Comparison of ENCODE assay signal across 27 cellular contexts in genomic region chr12:19457561-19457960, GRCh38. TPM values are rescaled to one million over a fixed set of nuclear protein-coding genes. Genes with fewer than 3 reads are reported as not detected.
DNase-seq lines count a peak whose midpoint lies in the region; ATAC-seq and TF ChIP-seq lines count a peak whose summit lies in the region.
"Had no signal": no experiment of that assay in that cellular context is flagged by ENCODE, and none has a peak within 500 bp of the region (broad histone marks: within the 10 kb centered on the region; RNA-seq: fewer than 3 reads in every experiment).

No MANE protein-coding gene starts in this region.

- no peaks in the 10 kb centered on the region for H3K27me3 ChIP-seq in CD4-positive, alpha-beta T cell (ENCODE audit: control insufficient read depth, insufficient read depth, low read length)
- H3K27me3 ChIP-seq in DOHH2 (ENCODE audit: control insufficient read depth, low read length) (no peaks in the 10 kb centered on the region), H9 (ENCODE audit: insufficient read depth, low read length) (no peaks in the 10 kb centered on the region; the same call in 1 of the 2 replicates)
- H3K27me3 ChIP-seq: BLaER1 had no signal

- H3K4ac ChIP-seq in H9 (ENCODE audit: low read depth, low read length) = no peak overlapping the region

- no peak overlapping the region for H3T11ph ChIP-seq in H9 (ENCODE audit: low read length)

- H4K20me1 ChIP-seq in DOHH2 (ENCODE audit: control insufficient read depth, insufficient read depth, low read depth, low read length) (peaks cover 16% of the 10 kb centered on the region), H9 (ENCODE audit: control insufficient read depth, insufficient read depth, insufficient read length) (no peaks in the 10 kb centered on the region)

- no peak overlapping the region for H3K18ac ChIP-seq in H9 (ENCODE audit: insufficient read length, low read depth, low read length)

- peak overlapping the region; percentile 79 for H3K27ac Mint-ChIP-seq in CD4-positive, alpha-beta T cell
- peak overlapping the region in 2 of 3 experiments; percentile 30 to 78; a peak in 3 of 7 replicates for H3K27ac Mint-ChIP-seq in H9
- H3K27ac Mint-ChIP-seq in central memory CD8-positive, alpha-beta T cell (ENCODE audit: low read depth) = peak overlapping the region; percentile 19
- H3K27ac Mint-ChIP-seq: activated naive CD8-positive, alpha-beta T cell treated with anti-CD3 and anti-CD28 coated beads, Interleukin-2, amount 10 ng/mL, durations not matched to agents 7 days and 5 days; dendritic cell treated with granulocyte-macrophage colony-stimulating factor and Interleukin-4, amounts not matched to agents 40 ng/mL and 50 ng/mL, for 4 days; T-helper 17 cell had no signal

- H2BK12ac ChIP-seq in H9 (ENCODE audit: insufficient read length, low read depth, low read length) = no peak overlapping the region

- no peaks in the 10 kb centered on the region for H3K9me3 ChIP-seq in CD4-positive, alpha-beta T cell (ENCODE audit: control insufficient read depth, low read length)
- H3K9me3 ChIP-seq in DOHH2 (ENCODE audit: control insufficient read depth, insufficient read depth, low read length) (no peaks in the 10 kb centered on the region), H9 (ENCODE audit: control insufficient read depth, low read depth, low read length) (no peaks in the 10 kb centered on the region)

- H3K9me2 ChIP-seq in DOHH2 (replicated peaks; ENCODE audit: control insufficient read depth, low read length) = no peaks in the 10 kb centered on the region

- no peaks in the 10 kb centered on the region for H3K79me1 ChIP-seq in H9 (ENCODE audit: insufficient read depth, low read depth, low read length, poor library complexity, severe bottlenecking)

- no peak overlapping the region for H3K9ac ChIP-seq in H9 (ENCODE audit: extremely low read depth, insufficient read length, low read length)
- H3K9ac ChIP-seq: BLaER1 had no signal

- H3K4me1 ChIP-seq in DOHH2 (ENCODE audit: control insufficient read depth, low read length) (peaks cover 17% of the 10 kb centered on the region), H9 (ENCODE audit: insufficient read depth, low read length) (peaks cover 4% of the 10 kb centered on the region; the same call in 1 of the 2 replicates)
- H3K4me1 ChIP-seq: BLaER1 had no signal

- H3K36me3 ChIP-seq in DOHH2 (ENCODE audit: control insufficient read depth, low read length) = peaks cover 13% of the 10 kb centered on the region

- H3K23me2 ChIP-seq in H9 (ENCODE audit: insufficient read length, low read depth, low read length, poor library complexity, severe bottlenecking) = no peaks in the 10 kb centered on the region

- no peak overlapping the region for H3K23ac ChIP-seq in H9 (ENCODE audit: insufficient read length, low read depth, low read length)

- no peak overlapping the region for H2BK20ac ChIP-seq in H9 (ENCODE audit: low read depth, low read length, poor library complexity, severe bottlenecking)

- H3K79me2 ChIP-seq in DOHH2 (ENCODE audit: control insufficient read depth, low read length) (peaks cover 100% of the 10 kb centered on the region), H9 (ENCODE audit: insufficient read depth, low read length) (peaks cover 63% of the 10 kb centered on the region)

- CTCF ChIA-PET in CD4-positive, alpha-beta T cell (lab: Charles Lee) = no interaction called here

- in situ Hi-C loops in GM13976 (cut with MboI; ENCODE audit: low sequenced_read_pairs, unreplicated experiment) = no loop called here

- no peak overlapping the region for H2AK5ac ChIP-seq in H9 (ENCODE audit: insufficient read length, low read length)

- H3K9me3 Mint-ChIP-seq in CD4-positive, alpha-beta T cell = no peaks in the 10 kb centered on the region
- H3K9me3 Mint-ChIP-seq in H9 = no peaks in the 10 kb centered on the region
- no peaks in the 10 kb centered on the region for H3K9me3 Mint-ChIP-seq in central memory CD8-positive, alpha-beta T cell
- H3K9me3 Mint-ChIP-seq: dendritic cell treated with granulocyte-macrophage colony-stimulating factor and Interleukin-4, amounts not matched to agents 40 ng/mL and 50 ng/mL, for 4 days; immature natural killer cell had no signal

- H2AFZ ChIP-seq in H9 (ENCODE audit: low read length) = no peak overlapping the region

- no peak overlapping the region for H2BK15ac ChIP-seq in H9 (ENCODE audit: low read depth, low read length)

- no peaks in the 10 kb centered on the region for H3F3A ChIP-seq in DOHH2 (ENCODE audit: control insufficient read depth, insufficient read depth)

- no peak overlapping the region for H3K4me3 ChIP-seq in DOHH2 (ENCODE audit: low read length)
- H3K4me3 ChIP-seq: BLaER1, SK-N-MC had no signal

- no peak for TF ChIP-seq CTCF in CD4-positive, alpha-beta T cell (IDR thresholded peaks at IDR 0.05)
- TF ChIP-seq CTCF in DOHH2 (IDR thresholded peaks at IDR 0.05; ENCODE audit: low read depth, low read length, poor library complexity, severe bottlenecking) (no peak), H9 (conservative IDR thresholded peaks at IDR 0.05) (no peak), GM13976 (IDR thresholded peaks at IDR 0.05; ENCODE audit: borderline replicate concordance, control extremely low read depth, extremely low read depth, insufficient read depth, missing control alignments) (no peak)

- H3K56ac ChIP-seq in H9 (ENCODE audit: insufficient read length, low read depth, low read length) = no peak overlapping the region

- no CpG with 5 or more reads among the region's 6 CpGs for whole genome bisulfite sequencing in H9 (ENCODE audit: extremely low coverage, insufficient read length, low lambda C conversion rate)

- ATAC-seq in CD4-positive, alpha-beta T cell (ENCODE audit: poor library complexity) = no peak
- no peak for ATAC-seq in central memory CD8-positive, alpha-beta T cell (replicated peaks; ENCODE audit: extremely low read depth, poor library complexity, severe bottlenecking)
- no peak for ATAC-seq in HG02763 (IDR thresholded peaks at IDR 0.05; ENCODE audit: unreplicated experiment)
- ATAC-seq: HepG2, T-helper 17 cell had no signal

- no peak overlapping the region for H4K8ac ChIP-seq in H9 (replicated peaks; ENCODE audit: insufficient read length, low read depth, low read length)

- no peak for DNase-seq in CD4-positive, alpha-beta T cell
- DNase-seq in H9 (no peak), GM13976 (ENCODE audit: low spot score) (no peak)
- no peak for DNase-seq in central memory CD8-positive, alpha-beta T cell (ENCODE audit: low spot score in 2 of 2)
- no peak for DNase-seq in activated CD4-positive, CD25-positive, alpha-beta regulatory T cell treated with anti-CD3 and anti-CD28 coated beads, Interleukin-2, amount 50 U/mL, for 72 hours
- no peak for DNase-seq in NK-92 treated with Interleukin-12 subunit alpha and Interleukin-12 subunit beta, amount 100 ng/mL, for 24 hours (lab: John Stamatoyannopoulos, UW)
- DNase-seq: activated CD4-positive, alpha-beta T cell treated with anti-CD3 and anti-CD28 coated beads, Interleukin-2, amount 50 U/mL, for 1 hour; activated CD8-positive, alpha-beta memory T cell treated with anti-CD3 and anti-CD28 coated beads, Interleukin-2, amount 50 U/mL, for 4 hours; activated naive CD8-positive, alpha-beta T cell treated with anti-CD3 and anti-CD28 coated beads, Interleukin-2, amount 10 ng/mL, durations not matched to agents 7 days and 5 days; caudate nucleus; DMS79; hypothalamus; immature natural killer cell; Kasumi-1; mesenchymal stem cell; MV-4-11; NCI-H1436 treated with DMSO at 0.1 percent for 48 hours; stimulated activated CD4-positive, alpha-beta T cell treated with anti-CD3 and anti-CD28 coated beads, Interleukin-15, amount 100 ng/mL, for 24 hours; stimulated activated naive CD4-positive, alpha-beta T cell treated with Interleukin-2 at 50 U/mL for 16 hours; T-helper 17 cell had no signal

- H2BK5ac ChIP-seq in H9 (ENCODE audit: insufficient read length, low read length) = no peak overlapping the region

- H4K91ac ChIP-seq in H9 (ENCODE audit: insufficient read length, low read depth, low read length) = no peak overlapping the region

- peaks cover 86% of the 10 kb centered on the region for H3K4me1 Mint-ChIP-seq in CD4-positive, alpha-beta T cell (ENCODE audit: low read depth)
- H3K4me1 Mint-ChIP-seq in H9 = peaks cover 50 to 61% of the 10 kb centered on the region in 2 experiments
- peaks cover 57% of the 10 kb centered on the region for H3K4me1 Mint-ChIP-seq in central memory CD8-positive, alpha-beta T cell

- H2BK120ac ChIP-seq in H9 (ENCODE audit: low read depth, low read length, poor library complexity, severe bottlenecking) = no peak overlapping the region

- H3K4me2 ChIP-seq in DOHH2 (ENCODE audit: low read length) (peak overlapping the region; percentile 1; the same call in 1 of the 2 replicates), H9 (ENCODE audit: insufficient read depth, insufficient read length, low read length) (no peak overlapping the region)
- H3K4me2 ChIP-seq: BLaER1 had no signal

- H3K27ac ChIP-seq in CD4-positive, alpha-beta T cell (ENCODE audit: low read depth, low read length) = no peak overlapping the region
- no peak overlapping the region for H3K27ac ChIP-seq in DOHH2 (ENCODE audit: low read depth, low read length)
- H3K27ac ChIP-seq in H9 (ENCODE audit: insufficient read length, low read depth, low read length) = no peak overlapping the region
- H3K27ac ChIP-seq: BLaER1, RWPE1, SK-N-MC had no signal

- POLR2A ChIA-PET in CD4-positive, alpha-beta T cell (lab: Charles Lee) = interaction anchor here (0.6 kb wide), 1 partner anchor 55 kb away, joined by 3 read pairs; no protein-coding TSS in a partner anchor

- H3K36me3 Mint-ChIP-seq in CD4-positive, alpha-beta T cell (ENCODE audit: low read depth) = peaks cover 46% of the 10 kb centered on the region
- peaks cover 13 to 54% (median 33%) of the 10 kb centered on the region in 3 experiments; a peak in 6 of 7 replicates for H3K36me3 Mint-ChIP-seq in H9 (ENCODE audit: insufficient read depth in 1 of 3, low read depth in 3 of 3)
- H3K36me3 Mint-ChIP-seq in central memory CD8-positive, alpha-beta T cell (ENCODE audit: insufficient read depth) = peaks cover 4% of the 10 kb centered on the region

- no peak overlapping the region for H3K14ac ChIP-seq in H9 (ENCODE audit: insufficient read depth, low read length)

- H3K4me3 Mint-ChIP-seq in CD4-positive, alpha-beta T cell = no peak overlapping the region
- no peak overlapping the region for H3K4me3 Mint-ChIP-seq in H9
- no peak overlapping the region for H3K4me3 Mint-ChIP-seq in central memory CD8-positive, alpha-beta T cell
- H3K4me3 Mint-ChIP-seq: activated naive CD8-positive, alpha-beta T cell treated with anti-CD3 and anti-CD28 coated beads, Interleukin-2, amount 10 ng/mL, durations not matched to agents 7 days and 5 days; dendritic cell treated with granulocyte-macrophage colony-stimulating factor and Interleukin-4, amounts not matched to agents 40 ng/mL and 50 ng/mL, for 4 days; immature natural killer cell; T-helper 17 cell had no signal

- no peak overlapping the region for H4K5ac ChIP-seq in H9 (ENCODE audit: insufficient read length, low read depth, low read length)

- intact Hi-C loops in CD4-positive, alpha-beta T cell (cut with DNase I, micrococcal nuclease) = no loop called here

- H3K27me3 Mint-ChIP-seq in CD4-positive, alpha-beta T cell = no peaks in the 10 kb centered on the region
- no peaks in the 10 kb centered on the region for H3K27me3 Mint-ChIP-seq in H9 (ENCODE audit: low read depth)
- H3K27me3 Mint-ChIP-seq in central memory CD8-positive, alpha-beta T cell = no peaks in the 10 kb centered on the region
- H3K27me3 Mint-ChIP-seq: activated naive CD8-positive, alpha-beta T cell treated with anti-CD3 and anti-CD28 coated beads, Interleukin-2, amount 10 ng/mL, durations not matched to agents 7 days and 5 days; dendritic cell treated with granulocyte-macrophage colony-stimulating factor and Interleukin-4, amounts not matched to agents 40 ng/mL and 50 ng/mL, for 4 days; T-helper 17 cell had no signal

RNA-seq across cellular contexts. Expression of gene AEBP2, which starts 18.3 kb away (rescaled TPM):
- total RNA-seq in CD4-positive, alpha-beta T cell = 10 to 100 TPM; 42.9 to 44.8 TPM
- 82.6 and 82.8 TPM in 2 replicates for total RNA-seq in H9 (2021)

Comparison
In these comparisons a context has a peak if more than half of its experiments do, and no peak if none do; other contexts are left out.
1. H3K27ac Mint-ChIP-seq: peak in every context shown above with its lines; median percentile 79 in CD4-positive, alpha-beta T cell; 54 in H9; 19 in central memory CD8-positive, alpha-beta T cell.